14 cellular contexts compared by ENCODE assay signal in the genomic region with DNA sequence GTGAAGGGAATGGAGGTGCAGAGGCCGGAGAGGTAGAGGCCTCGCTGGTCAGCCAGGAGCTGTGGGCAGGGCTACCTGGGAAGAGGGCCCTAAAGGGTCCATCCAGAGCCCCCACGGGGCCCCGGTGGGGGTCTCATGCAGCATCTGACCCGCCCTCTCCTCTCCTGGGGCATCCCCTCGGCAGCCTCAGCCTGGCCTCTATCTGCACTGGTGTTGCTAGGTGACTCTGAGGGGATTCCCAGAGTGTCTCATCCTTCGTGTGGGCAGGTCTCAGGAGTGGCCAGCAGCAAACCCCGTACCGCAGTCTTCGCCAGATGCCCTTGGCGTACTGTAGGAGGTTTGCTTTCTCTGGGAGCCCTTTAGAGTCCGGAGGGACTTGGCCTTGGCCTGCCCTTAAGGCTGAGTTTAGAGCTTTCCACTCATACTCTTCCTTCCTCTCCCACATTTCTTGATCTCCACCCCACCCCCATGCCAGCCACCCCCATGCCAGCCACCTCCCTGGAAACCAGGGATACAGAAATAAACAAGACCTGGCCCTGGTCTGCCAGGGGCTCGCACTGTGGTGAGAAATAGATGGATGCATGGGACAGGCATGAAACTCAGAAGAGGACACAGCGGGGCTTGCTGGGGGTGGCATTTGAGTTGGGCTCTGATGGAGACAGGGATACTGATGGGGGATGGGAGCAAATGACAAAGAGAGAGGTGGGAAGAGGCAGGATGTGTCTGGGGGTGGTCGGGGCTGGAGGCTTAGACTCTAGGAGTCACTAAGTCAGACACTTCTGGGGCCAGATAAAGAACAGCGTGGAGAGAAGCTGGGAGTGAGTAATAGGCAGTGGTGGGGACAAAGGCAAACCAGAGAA. TPM values are rescaled to one million over a fixed set of nuclear protein-coding genes. Genes with fewer than 3 reads are reported as not detected.
A peak's percentile ranks its signal among the peaks of the same experiment; 100 is the strongest.
DNase-seq lines count a peak whose midpoint lies in the region; ATAC-seq, FAIRE-seq and TF ChIP-seq lines count a peak whose summit lies in the region.
"Had no signal": no experiment of that assay in that cellular context is flagged by ENCODE, and none has a peak within 500 bp of the region (broad histone marks: within the 10 kb centered on the region; RNA-seq: fewer than 3 reads in every experiment).

No MANE protein-coding gene starts in this region.

- FAIRE-seq in urothelium cell line (lab: Jason Lieb, UNC) = no peak
- FAIRE-seq: G401.6 had no signal

- peak overlapping the region; percentile 43 for H3K4me3 ChIP-seq in OCI-LY3 (ENCODE audit: low read length)
- H3K4me3 ChIP-seq: transverse colon had no signal

- H3K27ac ChIP-seq in OCI-LY3 (ENCODE audit: low read length) (peak overlapping the region; percentile 70), foreskin keratinocyte (no peak overlapping the region)
- H3K27ac ChIP-seq: transverse colon had no signal

- POLR2A ChIA-PET in activated CD4-positive, alpha-beta memory T cell treated with anti-CD3 and anti-CD28 coated beads for 36 hours (lab: Charles Lee) = interaction anchor here (0.6 to 0.9 kb wide), 3 partner anchors 41 to 107 kb away, joined by 3 to 4 read pairs (median 3); partner anchors contain the start of gene FAM83G
- POLR2A ChIA-PET in activated CD4-positive, alpha-beta memory T cell treated with anti-CD3 and anti-CD28 coated beads, Interleukin-2, amount 10 ng/mL, durations not matched to agents 7 days and 5 days (lab: Charles Lee) = no interaction called here

- intact Hi-C loops in activated CD4-positive, alpha-beta memory T cell treated with anti-CD3 and anti-CD28 coated beads for 36 hours (cut with micrococcal nuclease) = loop anchor here (2.0 kb wide), 1 partner anchor 43 kb away; the partner anchor contains the start of gene FAM83G

- no peaks in the 10 kb centered on the region for H3K27me3 ChIP-seq in OCI-LY3 (ENCODE audit: low read depth, low read length)
- H3K27me3 ChIP-seq in foreskin keratinocyte = no peaks in the 10 kb centered on the region
- H3K27me3 ChIP-seq: transverse colon had no signal

- H3K9ac ChIP-seq in OCI-LY3 (ENCODE audit: low read length) = peak overlapping the region; percentile 67; the same call in 1 of the 2 replicates

- H3K36me3 ChIP-seq in OCI-LY3 (replicated peaks; ENCODE audit: low read depth, low read length) = no peaks in the 10 kb centered on the region
- H3K36me3 ChIP-seq: transverse colon had no signal

- H3K4me1 ChIP-seq in OCI-LY3 (ENCODE audit: low read length) = peaks cover 21% of the 10 kb centered on the region
- H3K4me1 ChIP-seq in foreskin keratinocyte = no peaks in the 10 kb centered on the region

- no peaks in the 10 kb centered on the region for H3K79me2 ChIP-seq in OCI-LY3 (ENCODE audit: low read length)

- no peaks in the 10 kb centered on the region for H4K20me1 ChIP-seq in OCI-LY3 (ENCODE audit: insufficient read depth, low read length)

- no peaks in the 10 kb centered on the region for H3K27me3 Mint-ChIP-seq in activated CD4-positive, alpha-beta memory T cell treated with anti-CD3 and anti-CD28 coated beads for 36 hours
- peaks cover 2% of the 10 kb centered on the region for H3K27me3 Mint-ChIP-seq in activated CD4-positive, alpha-beta memory T cell treated with anti-CD3 and anti-CD28 coated beads, Interleukin-2, amount 10 ng/mL, durations not matched to agents 7 days and 5 days

- no peaks in the 10 kb centered on the region for H3K9me3 Mint-ChIP-seq in activated CD4-positive, alpha-beta memory T cell treated with anti-CD3 and anti-CD28 coated beads for 36 hours
- H3K9me3 Mint-ChIP-seq in activated CD4-positive, alpha-beta memory T cell treated with anti-CD3 and anti-CD28 coated beads, Interleukin-2, amount 10 ng/mL, durations not matched to agents 7 days and 5 days = no peaks in the 10 kb centered on the region
- H3K9me3 Mint-ChIP-seq: dendritic cell treated with granulocyte-macrophage colony-stimulating factor and Interleukin-4, amounts not matched to agents 40 ng/mL and 50 ng/mL, for 4 days had no signal

- no peaks in the 10 kb centered on the region for H3K36me3 Mint-ChIP-seq in activated CD4-positive, alpha-beta memory T cell treated with anti-CD3 and anti-CD28 coated beads for 36 hours
- no peaks in the 10 kb centered on the region for H3K36me3 Mint-ChIP-seq in activated CD4-positive, alpha-beta memory T cell treated with anti-CD3 and anti-CD28 coated beads, Interleukin-2, amount 10 ng/mL, durations not matched to agents 7 days and 5 days (ENCODE audit: low read depth)

- no peak overlapping the region; the same call in 1 of the 2 replicates for H2AFZ ChIP-seq in OCI-LY3 (ENCODE audit: low read depth, low read length)

- CTCF ChIA-PET in activated CD4-positive, alpha-beta memory T cell treated with anti-CD3 and anti-CD28 coated beads for 36 hours (lab: Charles Lee) = interaction anchor here (0.7 to 4.3 kb wide), 31 partner anchors 8 to 336 kb away, joined by 3 to 32 read pairs (median 5); partner anchors contain the start of genes FAM83G and SLC5A10
- CTCF ChIA-PET in activated CD4-positive, alpha-beta memory T cell treated with anti-CD3 and anti-CD28 coated beads, Interleukin-2, amount 10 ng/mL, durations not matched to agents 7 days and 5 days (lab: Charles Lee) = interaction anchor here (0.7 to 2.5 kb wide), 21 partner anchors 8 to 112 kb away, joined by 3 to 25 read pairs (median 5); partner anchors contain the start of genes FAM83G and PRPSAP2

- peak; percentile 69 for ATAC-seq in foreskin keratinocyte

- peaks cover 23% of the 10 kb centered on the region for H3K4me1 Mint-ChIP-seq in activated CD4-positive, alpha-beta memory T cell treated with anti-CD3 and anti-CD28 coated beads for 36 hours (ENCODE audit: low read depth)
- H3K4me1 Mint-ChIP-seq in activated CD4-positive, alpha-beta memory T cell treated with anti-CD3 and anti-CD28 coated beads, Interleukin-2, amount 10 ng/mL, durations not matched to agents 7 days and 5 days = peaks cover 6% of the 10 kb centered on the region

- H3K9me3 ChIP-seq in OCI-LY3 (ENCODE audit: insufficient read depth, low read length) = no peaks in the 10 kb centered on the region
- H3K9me3 ChIP-seq: transverse colon had no signal

- no peak overlapping the region for H3K4me3 Mint-ChIP-seq in activated CD4-positive, alpha-beta memory T cell treated with anti-CD3 and anti-CD28 coated beads for 36 hours
- no peak overlapping the region for H3K4me3 Mint-ChIP-seq in activated CD4-positive, alpha-beta memory T cell treated with anti-CD3 and anti-CD28 coated beads, Interleukin-2, amount 10 ng/mL, durations not matched to agents 7 days and 5 days
- H3K4me3 Mint-ChIP-seq: dendritic cell treated with granulocyte-macrophage colony-stimulating factor and Interleukin-4, amounts not matched to agents 40 ng/mL and 50 ng/mL, for 4 days had no signal

- peak overlapping the region; percentile 67 for H3K4me2 ChIP-seq in OCI-LY3 (ENCODE audit: low read length)

- TF ChIP-seq CTCF in OCI-LY3 (IDR thresholded peaks at IDR 0.05; ENCODE audit: low read depth, low read length) (no peak), foreskin keratinocyte (conservative IDR thresholded peaks at IDR 0.05) (no peak)

- no peak overlapping the region for H3K27ac Mint-ChIP-seq in activated CD4-positive, alpha-beta memory T cell treated with anti-CD3 and anti-CD28 coated beads for 36 hours
- no peak overlapping the region for H3K27ac Mint-ChIP-seq in activated CD4-positive, alpha-beta memory T cell treated with anti-CD3 and anti-CD28 coated beads, Interleukin-2, amount 10 ng/mL, durations not matched to agents 7 days and 5 days
- H3K27ac Mint-ChIP-seq: dendritic cell treated with granulocyte-macrophage colony-stimulating factor and Interleukin-4, amounts not matched to agents 40 ng/mL and 50 ng/mL, for 4 days had no signal

- peak; percentile 64 for DNase-seq in activated CD4-positive, alpha-beta memory T cell treated with anti-CD3 and anti-CD28 coated beads for 36 hours
- DNase-seq in activated CD4-positive, alpha-beta memory T cell treated with anti-CD3 and anti-CD28 coated beads, Interleukin-2, amount 10 ng/mL, durations not matched to agents 7 days and 5 days = no peak
- no peak for DNase-seq in foreskin keratinocyte
- DNase-seq in stimulated activated CD8-positive, alpha-beta memory T cell treated with anti-CD3 and anti-CD28 coated beads, Interleukin-4, amount 100 ng/mL, for 48 hours = peak; percentile 57
- no peak for DNase-seq in medulla oblongata (ENCODE audit: extremely low spot score)
- DNase-seq in cerebellar nuclear complex (lab: John Stamatoyannopoulos, UW) = no peak
- DNase-seq in urothelium cell line (ENCODE audit: low spot score) = no peak
- DNase-seq: NCI-H2171, transverse colon had no signal

RNA-seq across cellular contexts. Expression of gene SLC5A10, which starts 9.9 kb away (rescaled TPM):
- total RNA-seq in activated CD4-positive, alpha-beta memory T cell treated with anti-CD3 and anti-CD28 coated beads for 36 hours = not detected
- total RNA-seq in activated CD4-positive, alpha-beta memory T cell treated with anti-CD3 and anti-CD28 coated beads, Interleukin-2, amount 10 ng/mL, durations not matched to agents 7 days and 5 days = not detected
- total RNA-seq in foreskin keratinocyte = 0.14 TPM in 1 of 2 replicates, not detected in the other
- 0.06 TPM in 1 of 2 replicates, not detected in the other for polyA plus RNA-seq in foreskin keratinocyte
- total RNA-seq: HT1080, transverse colon had no signal
- polyA plus RNA-seq: neural cell had no signal

RNA-seq across cellular contexts. Expression of gene FAM83G, which starts 42.7 kb away (rescaled TPM):
- 10 to 100 TPM; 12.6 to 14.3 TPM for total RNA-seq in activated CD4-positive, alpha-beta memory T cell treated with anti-CD3 and anti-CD28 coated beads for 36 hours
- total RNA-seq in activated CD4-positive, alpha-beta memory T cell treated with anti-CD3 and anti-CD28 coated beads, Interleukin-2, amount 10 ng/mL, durations not matched to agents 7 days and 5 days = 1 to 10 TPM; 6.4 to 6.5 TPM
- 49.6 and 50.4 TPM in 2 replicates for total RNA-seq in foreskin keratinocyte
- polyA plus RNA-seq in foreskin keratinocyte = 25.0 and 26.2 TPM in 2 replicates
- polyA plus RNA-seq: neural cell had no signal

Comparison
In these comparisons a context has a peak if more than half of its experiments do, and no peak if none do; other contexts are left out.
1. DNase-seq: peak in activated CD4-positive, alpha-beta memory T cell treated with anti-CD3 and anti-CD28 coated beads for 36 hours (single experiment) and stimulated activated CD8-positive, alpha-beta memory T cell treated with anti-CD3 and anti-CD28 coated beads, Interleukin-4, amount 100 ng/mL, for 48 hours (single experiment); none in activated CD4-positive, alpha-beta memory T cell treated with anti-CD3 and anti-CD28 coated beads, Interleukin-2, amount 10 ng/mL, durations not matched to agents 7 days and 5 days (single experiment), foreskin keratinocyte (0 of 2), medulla oblongata (single experiment), cerebellar nuclear complex (0 of 2) and urothelium cell line (single experiment).